Comparison of ENCODE assay signal across 1 cellular context in the genomic region with DNA sequence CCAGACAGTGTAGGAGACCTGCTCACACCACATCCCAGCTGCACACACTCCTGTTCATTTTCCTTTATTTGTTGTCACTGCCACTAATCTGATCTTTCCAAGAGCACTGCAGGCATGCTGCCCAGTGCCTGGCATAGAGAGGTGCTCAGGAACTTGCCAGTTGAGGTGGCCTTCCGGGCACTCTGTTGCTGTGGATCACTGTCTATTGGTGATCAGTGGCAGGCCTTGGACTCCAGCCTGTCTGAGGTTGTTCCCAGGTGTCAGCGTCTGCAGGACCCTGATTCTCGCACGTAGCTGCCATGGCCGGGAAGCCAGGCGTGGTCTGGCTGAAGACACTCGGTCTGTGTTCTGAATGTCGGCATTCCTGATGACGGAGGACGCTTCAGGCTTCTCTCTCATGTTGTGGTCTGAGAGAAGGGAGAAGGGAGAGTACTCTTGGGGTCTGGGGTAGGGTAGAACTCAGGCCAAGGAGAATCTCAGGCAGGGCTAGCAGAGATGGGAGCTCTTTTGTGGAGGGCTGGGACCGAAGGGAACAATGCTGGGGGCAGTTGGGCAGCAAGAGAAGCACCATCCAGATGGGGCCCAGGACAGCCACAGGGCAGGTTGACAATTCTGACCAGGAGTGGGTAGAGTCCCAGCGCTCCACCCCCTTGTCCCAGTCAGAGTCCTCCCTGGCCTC.
TF ChIP-seq lines count a peak whose summit lies in the region.

No MANE protein-coding gene starts in this region.

TF ChIP-seq in GM23338, 12 proteins besides CTCF, POLR2A, EP300 and RAD21 (continued from another document):
- TF ChIP-seq, protein P1, sequence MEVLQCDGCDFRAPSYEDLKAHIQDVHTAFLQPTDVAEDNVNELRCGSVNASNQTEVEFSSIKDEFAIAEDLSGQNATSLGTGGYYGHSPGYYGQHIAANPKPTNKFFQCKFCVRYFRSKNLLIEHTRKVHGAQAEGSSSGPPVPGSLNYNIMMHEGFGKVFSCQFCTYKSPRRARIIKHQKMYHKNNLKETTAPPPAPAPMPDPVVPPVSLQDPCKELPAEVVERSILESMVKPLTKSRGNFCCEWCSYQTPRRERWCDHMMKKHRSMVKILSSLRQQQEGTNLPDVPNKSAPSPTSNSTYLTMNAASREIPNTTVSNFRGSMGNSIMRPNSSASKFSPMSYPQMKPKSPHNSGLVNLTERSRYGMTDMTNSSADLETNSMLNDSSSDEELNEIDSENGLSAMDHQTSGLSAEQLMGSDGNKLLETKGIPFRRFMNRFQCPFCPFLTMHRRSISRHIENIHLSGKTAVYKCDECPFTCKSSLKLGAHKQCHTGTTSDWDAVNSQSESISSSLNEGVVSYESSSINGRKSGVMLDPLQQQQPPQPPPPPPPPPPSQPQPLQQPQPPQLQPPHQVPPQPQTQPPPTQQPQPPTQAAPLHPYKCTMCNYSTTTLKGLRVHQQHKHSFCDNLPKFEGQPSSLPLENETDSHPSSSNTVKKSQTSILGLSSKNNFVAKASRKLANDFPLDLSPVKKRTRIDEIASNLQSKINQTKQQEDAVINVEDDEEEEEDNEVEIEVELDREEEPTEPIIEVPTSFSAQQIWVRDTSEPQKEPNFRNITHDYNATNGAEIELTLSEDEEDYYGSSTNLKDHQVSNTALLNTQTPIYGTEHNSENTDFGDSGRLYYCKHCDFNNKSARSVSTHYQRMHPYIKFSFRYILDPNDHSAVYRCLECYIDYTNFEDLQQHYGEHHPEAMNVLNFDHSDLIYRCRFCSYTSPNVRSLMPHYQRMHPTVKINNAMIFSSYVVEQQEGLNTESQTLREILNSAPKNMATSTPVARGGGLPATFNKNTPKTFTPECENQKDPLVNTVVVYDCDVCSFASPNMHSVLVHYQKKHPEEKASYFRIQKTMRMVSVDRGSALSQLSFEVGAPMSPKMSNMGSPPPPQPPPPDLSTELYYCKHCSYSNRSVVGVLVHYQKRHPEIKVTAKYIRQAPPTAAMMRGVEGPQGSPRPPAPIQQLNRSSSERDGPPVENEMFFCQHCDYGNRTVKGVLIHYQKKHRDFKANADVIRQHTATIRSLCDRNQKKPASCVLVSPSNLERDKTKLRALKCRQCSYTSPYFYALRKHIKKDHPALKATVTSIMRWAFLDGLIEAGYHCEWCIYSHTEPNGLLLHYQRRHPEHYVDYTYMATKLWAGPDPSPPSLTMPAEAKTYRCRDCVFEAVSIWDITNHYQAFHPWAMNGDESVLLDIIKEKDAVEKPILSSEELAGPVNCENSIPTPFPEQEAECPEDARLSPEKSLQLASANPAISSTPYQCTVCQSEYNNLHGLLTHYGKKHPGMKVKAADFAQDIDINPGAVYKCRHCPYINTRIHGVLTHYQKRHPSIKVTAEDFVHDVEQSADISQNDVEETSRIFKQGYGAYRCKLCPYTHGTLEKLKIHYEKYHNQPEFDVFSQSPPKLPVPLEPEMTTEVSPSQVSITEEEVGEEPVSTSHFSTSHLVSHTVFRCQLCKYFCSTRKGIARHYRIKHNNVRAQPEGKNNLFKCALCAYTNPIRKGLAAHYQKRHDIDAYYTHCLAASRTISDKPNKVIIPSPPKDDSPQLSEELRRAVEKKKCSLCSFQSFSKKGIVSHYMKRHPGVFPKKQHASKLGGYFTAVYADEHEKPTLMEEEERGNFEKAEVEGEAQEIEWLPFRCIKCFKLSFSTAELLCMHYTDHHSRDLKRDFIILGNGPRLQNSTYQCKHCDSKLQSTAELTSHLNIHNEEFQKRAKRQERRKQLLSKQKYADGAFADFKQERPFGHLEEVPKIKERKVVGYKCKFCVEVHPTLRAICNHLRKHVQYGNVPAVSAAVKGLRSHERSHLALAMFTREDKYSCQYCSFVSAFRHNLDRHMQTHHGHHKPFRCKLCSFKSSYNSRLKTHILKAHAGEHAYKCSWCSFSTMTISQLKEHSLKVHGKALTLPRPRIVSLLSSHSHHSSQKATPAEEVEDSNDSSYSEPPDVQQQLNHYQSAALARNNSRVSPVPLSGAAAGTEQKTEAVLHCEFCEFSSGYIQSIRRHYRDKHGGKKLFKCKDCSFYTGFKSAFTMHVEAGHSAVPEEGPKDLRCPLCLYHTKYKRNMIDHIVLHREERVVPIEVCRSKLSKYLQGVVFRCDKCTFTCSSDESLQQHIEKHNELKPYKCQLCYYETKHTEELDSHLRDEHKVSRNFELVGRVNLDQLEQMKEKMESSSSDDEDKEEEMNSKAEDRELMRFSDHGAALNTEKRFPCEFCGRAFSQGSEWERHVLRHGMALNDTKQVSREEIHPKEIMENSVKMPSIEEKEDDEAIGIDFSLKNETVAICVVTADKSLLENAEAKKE (CRISPR knock-in tag; IDR thresholded peaks at IDR 0.05) = no peak
- TF ChIP-seq, protein P2, sequence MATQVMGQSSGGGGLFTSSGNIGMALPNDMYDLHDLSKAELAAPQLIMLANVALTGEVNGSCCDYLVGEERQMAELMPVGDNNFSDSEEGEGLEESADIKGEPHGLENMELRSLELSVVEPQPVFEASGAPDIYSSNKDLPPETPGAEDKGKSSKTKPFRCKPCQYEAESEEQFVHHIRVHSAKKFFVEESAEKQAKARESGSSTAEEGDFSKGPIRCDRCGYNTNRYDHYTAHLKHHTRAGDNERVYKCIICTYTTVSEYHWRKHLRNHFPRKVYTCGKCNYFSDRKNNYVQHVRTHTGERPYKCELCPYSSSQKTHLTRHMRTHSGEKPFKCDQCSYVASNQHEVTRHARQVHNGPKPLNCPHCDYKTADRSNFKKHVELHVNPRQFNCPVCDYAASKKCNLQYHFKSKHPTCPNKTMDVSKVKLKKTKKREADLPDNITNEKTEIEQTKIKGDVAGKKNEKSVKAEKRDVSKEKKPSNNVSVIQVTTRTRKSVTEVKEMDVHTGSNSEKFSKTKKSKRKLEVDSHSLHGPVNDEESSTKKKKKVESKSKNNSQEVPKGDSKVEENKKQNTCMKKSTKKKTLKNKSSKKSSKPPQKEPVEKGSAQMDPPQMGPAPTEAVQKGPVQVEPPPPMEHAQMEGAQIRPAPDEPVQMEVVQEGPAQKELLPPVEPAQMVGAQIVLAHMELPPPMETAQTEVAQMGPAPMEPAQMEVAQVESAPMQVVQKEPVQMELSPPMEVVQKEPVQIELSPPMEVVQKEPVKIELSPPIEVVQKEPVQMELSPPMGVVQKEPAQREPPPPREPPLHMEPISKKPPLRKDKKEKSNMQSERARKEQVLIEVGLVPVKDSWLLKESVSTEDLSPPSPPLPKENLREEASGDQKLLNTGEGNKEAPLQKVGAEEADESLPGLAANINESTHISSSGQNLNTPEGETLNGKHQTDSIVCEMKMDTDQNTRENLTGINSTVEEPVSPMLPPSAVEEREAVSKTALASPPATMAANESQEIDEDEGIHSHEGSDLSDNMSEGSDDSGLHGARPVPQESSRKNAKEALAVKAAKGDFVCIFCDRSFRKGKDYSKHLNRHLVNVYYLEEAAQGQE (IDR thresholded peaks at IDR 0.05; ENCODE audit: unreplicated experiment) = no peak
- TF ChIP-seq CREB1 (CRISPR knock-in tag; IDR thresholded peaks at IDR 0.05; ENCODE audit: low read depth) (no peak), ZNF114 (CRISPR knock-in tag; IDR thresholded peaks at IDR 0.05) (no peak), STAT1 (IDR thresholded peaks at IDR 0.05; ENCODE audit: unreplicated experiment) (no peak), EZH2 (IDR thresholded peaks at IDR 0.05; ENCODE audit: low read depth, unreplicated experiment) (no peak), POLR2AphosphoS5 (IDR thresholded peaks at IDR 0.05; ENCODE audit: low read depth) (no peak), JUNB (IDR thresholded peaks at IDR 0.05; ENCODE audit: unreplicated experiment) (no peak)
- TF ChIP-seq, protein P3, sequence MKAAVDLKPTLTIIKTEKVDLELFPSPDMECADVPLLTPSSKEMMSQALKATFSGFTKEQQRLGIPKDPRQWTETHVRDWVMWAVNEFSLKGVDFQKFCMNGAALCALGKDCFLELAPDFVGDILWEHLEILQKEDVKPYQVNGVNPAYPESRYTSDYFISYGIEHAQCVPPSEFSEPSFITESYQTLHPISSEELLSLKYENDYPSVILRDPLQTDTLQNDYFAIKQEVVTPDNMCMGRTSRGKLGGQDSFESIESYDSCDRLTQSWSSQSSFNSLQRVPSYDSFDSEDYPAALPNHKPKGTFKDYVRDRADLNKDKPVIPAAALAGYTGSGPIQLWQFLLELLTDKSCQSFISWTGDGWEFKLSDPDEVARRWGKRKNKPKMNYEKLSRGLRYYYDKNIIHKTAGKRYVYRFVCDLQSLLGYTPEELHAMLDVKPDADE (IDR thresholded peaks at IDR 0.05) = no peak
